Comparison of ENCODE assay signal across 1 cellular context in genomic region chr15:77376770-77377169, GRCh38.
TF ChIP-seq lines count a peak whose summit lies in the region.

No MANE protein-coding gene starts in this region.

TF ChIP-seq in GM23338, 12 proteins besides CTCF, POLR2A, EP300 and RAD21 (continued from another document):
- no peak for TF ChIP-seq REST (IDR thresholded peaks at IDR 0.05; ENCODE audit: unreplicated experiment)
- no peak for TF ChIP-seq EZH2phosphoT487 (IDR thresholded peaks at IDR 0.05; ENCODE audit: unreplicated experiment)
- TF ChIP-seq STAT1 (IDR thresholded peaks at IDR 0.05; ENCODE audit: unreplicated experiment) = no peak
- no peak for TF ChIP-seq CREB1 (CRISPR knock-in tag; IDR thresholded peaks at IDR 0.05; ENCODE audit: low read depth)
- TF ChIP-seq ETS1 (IDR thresholded peaks at IDR 0.05) = no peak
- no peak for TF ChIP-seq JUNB (IDR thresholded peaks at IDR 0.05; ENCODE audit: unreplicated experiment)
